In genomic region chr1:151145158-151146071, GRCh38 we compare ENCODE assay signal across 8 cellular contexts. TPM values are rescaled to one million over a fixed set of nuclear protein-coding genes. Genes with fewer than 3 reads are reported as not detected.
DNase-seq lines count a peak whose midpoint lies in the region; ATAC-seq and TF ChIP-seq lines count a peak whose summit lies in the region.

No MANE protein-coding gene starts in this region.

- TF ChIP-seq CTCF in left ventricle myocardium inferior (IDR thresholded peaks at IDR 0.05; ENCODE audit: borderline replicate concordance) (no peak), psoas muscle (IDR thresholded peaks at IDR 0.05) (no peak)

- ATAC-seq in activated CD8-positive, alpha-beta memory T cell treated with anti-CD3 and anti-CD28 coated beads, Interleukin-2, amount 10 ng/mL, durations not matched to agents 7 days and 5 days, result no peak
- ATAC-seq in psoas muscle, result peak; percentile 8 to 41 (median 27)

- no peaks in the 10 kb centered on the region for H3K27me3 ChIP-seq in left ventricle myocardium inferior (ENCODE audit: low read depth)
- no peaks in the 10 kb centered on the region for H3K27me3 ChIP-seq in psoas muscle (ENCODE audit: insufficient read depth in 3 of 3, low read length in 2 of 3)

- no peaks in the 10 kb centered on the region for H3K36me3 Mint-ChIP-seq in activated CD8-positive, alpha-beta memory T cell treated with anti-CD3 and anti-CD28 coated beads, Interleukin-2, amount 10 ng/mL, durations not matched to agents 7 days and 5 days
- no peaks in the 10 kb centered on the region for H3K36me3 Mint-ChIP-seq in activated naive CD4-positive, alpha-beta T cell treated with anti-CD3 and anti-CD28 coated beads, Interleukin-2, amount 10 ng/mL, durations not matched to agents 7 days and 5 days

- H3K9me3 Mint-ChIP-seq in activated CD8-positive, alpha-beta memory T cell treated with anti-CD3 and anti-CD28 coated beads, Interleukin-2, amount 10 ng/mL, durations not matched to agents 7 days and 5 days (ENCODE audit: low read depth), result no peaks in the 10 kb centered on the region
- no peaks in the 10 kb centered on the region for H3K9me3 Mint-ChIP-seq in activated naive CD4-positive, alpha-beta T cell treated with anti-CD3 and anti-CD28 coated beads, Interleukin-2, amount 10 ng/mL, durations not matched to agents 7 days and 5 days

- WGBS in psoas muscle, 3 donors, result 2 to 3% (median 3%) methylated on average over 43 to 46 of the region's 46 CpGs

- peak overlapping the region; percentile 85 for H3K4me3 Mint-ChIP-seq in activated CD8-positive, alpha-beta memory T cell treated with anti-CD3 and anti-CD28 coated beads, Interleukin-2, amount 10 ng/mL, durations not matched to agents 7 days and 5 days
- peak overlapping the region; percentile 90 for H3K4me3 Mint-ChIP-seq in activated naive CD4-positive, alpha-beta T cell treated with anti-CD3 and anti-CD28 coated beads, Interleukin-2, amount 10 ng/mL, durations not matched to agents 7 days and 5 days

- H3K9me3 ChIP-seq in left ventricle myocardium inferior (replicated peaks) (no peaks in the 10 kb centered on the region), psoas muscle (no peaks in the 10 kb centered on the region)

- H3K27ac Mint-ChIP-seq in activated CD8-positive, alpha-beta memory T cell treated with anti-CD3 and anti-CD28 coated beads, Interleukin-2, amount 10 ng/mL, durations not matched to agents 7 days and 5 days, result no peak overlapping the region
- no peak overlapping the region for H3K27ac Mint-ChIP-seq in activated naive CD4-positive, alpha-beta T cell treated with anti-CD3 and anti-CD28 coated beads, Interleukin-2, amount 10 ng/mL, durations not matched to agents 7 days and 5 days

- intact Hi-C loops in left ventricle myocardium inferior (cut with micrococcal nuclease) (no loop called here), psoas muscle (cut with DNase I) (no loop called here)

- H3K4me3 ChIP-seq in left ventricle myocardium inferior (peak overlapping the region; percentile 90), psoas muscle (peak overlapping the region; percentile 76)

- H3K4me1 ChIP-seq in left ventricle myocardium inferior, result peaks cover 64% of the 10 kb centered on the region
- H3K4me1 ChIP-seq in psoas muscle, result peaks cover 54% of the 10 kb centered on the region

- H3K4me1 Mint-ChIP-seq in activated CD8-positive, alpha-beta memory T cell treated with anti-CD3 and anti-CD28 coated beads, Interleukin-2, amount 10 ng/mL, durations not matched to agents 7 days and 5 days, result peaks cover 10% of the 10 kb centered on the region
- peaks cover 22% of the 10 kb centered on the region for H3K4me1 Mint-ChIP-seq in activated naive CD4-positive, alpha-beta T cell treated with anti-CD3 and anti-CD28 coated beads, Interleukin-2, amount 10 ng/mL, durations not matched to agents 7 days and 5 days

- H3K36me3 ChIP-seq in left ventricle myocardium inferior (peaks cover 1% of the 10 kb centered on the region), psoas muscle (ENCODE audit: insufficient read depth in 1 of 2, low read depth in 1 of 2) (peaks cover 0 to 6% of the 10 kb centered on the region in 2 donors)

- CTCF ChIA-PET in activated CD8-positive, alpha-beta memory T cell treated with anti-CD3 and anti-CD28 coated beads, Interleukin-2, amount 10 ng/mL, durations not matched to agents 7 days and 5 days (lab: Charles Lee), result interaction anchor here (0.6 to 1.5 kb wide), 4 partner anchors 10 to 135 kb away, joined by 3 to 8 read pairs (median 4); partner anchors contain the start of gene TNFAIP8L2
- CTCF ChIA-PET in activated naive CD4-positive, alpha-beta T cell treated with anti-CD3 and anti-CD28 coated beads, Interleukin-2, amount 10 ng/mL, durations not matched to agents 7 days and 5 days (lab: Charles Lee), result interaction anchor here (1.0 to 1.3 kb wide), 3 partner anchors 10 to 120 kb away, joined by 3 to 4 read pairs (median 3); no protein-coding TSS in a partner anchor

- no peak for DNase-seq in activated CD8-positive, alpha-beta memory T cell treated with anti-CD3 and anti-CD28 coated beads, Interleukin-2, amount 10 ng/mL, durations not matched to agents 7 days and 5 days
- DNase-seq in activated CD8-positive, alpha-beta memory T cell treated with anti-CD3 and anti-CD28 coated beads, Interleukin-2, amount 50 U/mL, for 48 hours, result no peak
- DNase-seq in activated naive CD4-positive, alpha-beta T cell treated with anti-CD3 and anti-CD28 coated beads, Interleukin-2, amount 10 ng/mL, durations not matched to agents 7 days and 5 days, result peak; percentile 47
- peak; percentile 44 for DNase-seq in left ventricle myocardium inferior
- peak in 1 of 2 donors; percentile 79 for DNase-seq in psoas muscle
- DNase-seq in SIG-M5 treated with dmso at 0.1 percent for 504 hours (lab: John Stamatoyannopoulos, UW; ENCODE audit: unreplicated experiment), result no peak
- no peak for DNase-seq in LoVo (ENCODE audit: low spot score)
- no peak for DNase-seq in NCI-H187 treated with DMSO at 0.1 percent for 48 hours (lab: John Stamatoyannopoulos, UW)

- peaks cover 24% of the 10 kb centered on the region for H3K27me3 Mint-ChIP-seq in activated CD8-positive, alpha-beta memory T cell treated with anti-CD3 and anti-CD28 coated beads, Interleukin-2, amount 10 ng/mL, durations not matched to agents 7 days and 5 days
- H3K27me3 Mint-ChIP-seq in activated naive CD4-positive, alpha-beta T cell treated with anti-CD3 and anti-CD28 coated beads, Interleukin-2, amount 10 ng/mL, durations not matched to agents 7 days and 5 days, result peaks cover 73% of the 10 kb centered on the region

- peak overlapping the region; percentile 92 for H3K27ac ChIP-seq in left ventricle myocardium inferior (replicated peaks)
- H3K27ac ChIP-seq in psoas muscle, result peak overlapping the region; percentile 89

RNA-seq across cellular contexts. Expression of gene SEMA6C, which starts 1.0 kb away (rescaled TPM):
- total RNA-seq in activated CD8-positive, alpha-beta memory T cell treated with anti-CD3 and anti-CD28 coated beads, Interleukin-2, amount 10 ng/mL, durations not matched to agents 7 days and 5 days, result 1 to 10 TPM in 1 of 2 experiments, under 1 TPM in 1; 0.84 to 1.7 TPM
- 77.7 TPM for total RNA-seq in left ventricle myocardium inferior
- total RNA-seq in psoas muscle, result 100 to 1,000 TPM in 2 of 4 donors, 10 to 100 TPM in 2; 56.3 to 145 (median 101) TPM
- 10 to 100 TPM in 2 of 3 donors, 1 to 10 TPM in 1; 8.9 to 46.3 (median 29.5) TPM for polyA plus RNA-seq in psoas muscle

RNA-seq across cellular contexts. Expression of gene TNFAIP8L2, which starts 11.0 kb away (rescaled TPM):
- 10 to 100 TPM; 14.5 to 17.6 TPM for total RNA-seq in activated CD8-positive, alpha-beta memory T cell treated with anti-CD3 and anti-CD28 coated beads, Interleukin-2, amount 10 ng/mL, durations not matched to agents 7 days and 5 days
- total RNA-seq in left ventricle myocardium inferior, result 0.88 TPM
- 1 to 10 TPM in 1 of 4 donors, under 1 TPM in 3; 0.56 to 1.3 (median 0.74) TPM for total RNA-seq in psoas muscle
- polyA plus RNA-seq in psoas muscle, result 1 to 10 TPM in 2 of 3 donors, under 1 TPM in 1; 0.62 to 1.1 (median 1.1) TPM

RNA-seq across cellular contexts. Expression of gene LYSMD1, which starts 20.3 kb away (rescaled TPM):
- total RNA-seq in activated CD8-positive, alpha-beta memory T cell treated with anti-CD3 and anti-CD28 coated beads, Interleukin-2, amount 10 ng/mL, durations not matched to agents 7 days and 5 days, result 1 to 10 TPM; 4.4 to 4.9 TPM
- total RNA-seq in left ventricle myocardium inferior, result 12.0 TPM
- 10 to 100 TPM in 3 of 4 donors, 1 to 10 TPM in 1; 6.7 to 17.5 (median 12.3) TPM for total RNA-seq in psoas muscle
- polyA plus RNA-seq in psoas muscle, result 10 to 100 TPM in 1 of 3 donors, 1 to 10 TPM in 2; 8.4 to 18.0 (median 8.6) TPM

RNA-seq across cellular contexts. Expression of gene SCNM1, which starts 20.5 kb away (rescaled TPM):
- 10 to 100 TPM; 60.6 to 69.6 TPM for total RNA-seq in activated CD8-positive, alpha-beta memory T cell treated with anti-CD3 and anti-CD28 coated beads, Interleukin-2, amount 10 ng/mL, durations not matched to agents 7 days and 5 days
- 19.4 TPM for total RNA-seq in left ventricle myocardium inferior
- total RNA-seq in psoas muscle, result 10 to 100 TPM; 23.6 to 47.9 (median 39.5) TPM
- polyA plus RNA-seq in psoas muscle, result 10 to 100 TPM; 71.0 to 78.7 (median 72.3) TPM

RNA-seq across cellular contexts. Expression of gene TMOD4, which starts 30.4 kb away (rescaled TPM):
- total RNA-seq in activated CD8-positive, alpha-beta memory T cell treated with anti-CD3 and anti-CD28 coated beads, Interleukin-2, amount 10 ng/mL, durations not matched to agents 7 days and 5 days, result 1 to 10 TPM; 2.9 to 3.6 TPM
- total RNA-seq in left ventricle myocardium inferior (not detected), psoas muscle (100 to 1,000 TPM; 102 to 434 (median 407) TPM)
- 100 to 1,000 TPM in 2 of 3 donors, 10 to 100 TPM in 1; 17.6 to 274 (median 154) TPM for polyA plus RNA-seq in psoas muscle

Comparison
In these comparisons a context has a peak if more than half of its experiments do, and no peak if none do; other contexts are left out.
1. DNase-seq: peak in activated naive CD4-positive, alpha-beta T cell treated with anti-CD3 and anti-CD28 coated beads, Interleukin-2, amount 10 ng/mL, durations not matched to agents 7 days and 5 days (single experiment) and left ventricle myocardium inferior (single experiment); none in activated CD8-positive, alpha-beta memory T cell treated with anti-CD3 and anti-CD28 coated beads, Interleukin-2, amount 10 ng/mL, durations not matched to agents 7 days and 5 days (single experiment), activated CD8-positive, alpha-beta memory T cell treated with anti-CD3 and anti-CD28 coated beads, Interleukin-2, amount 50 U/mL, for 48 hours (single experiment), SIG-M5 treated with dmso at 0.1 percent for 504 hours (single experiment), LoVo (single experiment) and NCI-H187 treated with DMSO at 0.1 percent for 48 hours (single experiment).
2. RNA of gene SEMA6C, which starts 1.0 kb away (total RNA-seq): 56.3 to 145 TPM in psoas muscle and 77.7 TPM in left ventricle myocardium inferior (single experiment); 0.84 to 1.7 TPM in activated CD8-positive, alpha-beta memory T cell treated with anti-CD3 and anti-CD28 coated beads, Interleukin-2, amount 10 ng/mL, durations not matched to agents 7 days and 5 days; every median in the first group is over 10 times any median in the second.